Comparison of ENCODE assay signal across 20 cellular contexts in the genomic region with DNA sequence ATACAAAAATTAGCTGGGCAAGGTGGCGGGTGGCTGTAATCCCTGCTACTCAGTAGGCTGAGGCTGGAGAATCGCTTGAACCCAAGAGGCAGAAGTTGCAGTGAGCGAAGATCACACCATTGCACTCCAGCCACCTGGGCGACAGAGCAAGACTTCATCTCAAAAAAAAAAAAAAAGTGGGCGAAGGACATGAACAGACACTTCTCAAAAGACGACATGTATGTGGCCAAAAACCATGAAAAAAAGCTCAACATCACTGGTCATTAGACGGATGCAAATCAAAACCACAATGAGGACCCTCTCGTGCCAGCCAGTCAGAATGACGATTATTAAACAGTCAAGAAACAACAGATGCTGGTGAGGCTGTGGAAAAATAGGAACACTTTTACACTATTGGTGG.
"Had no signal": no experiment of that assay in that cellular context is flagged by ENCODE, and none has a peak within 500 bp of the region (broad histone marks: within the 10 kb centered on the region; RNA-seq: fewer than 3 reads in every experiment).

No MANE protein-coding gene starts in this region.

- H3K27me3 Mint-ChIP-seq: effector memory CD8-positive, alpha-beta T cell had no signal

- H3K27ac Mint-ChIP-seq: dendritic cell treated with granulocyte-macrophage colony-stimulating factor and Interleukin-4, amounts not matched to agents 40 ng/mL and 50 ng/mL, for 4 days; effector memory CD8-positive, alpha-beta T cell; endodermal cell had no signal

- DNase-seq: colonic mucosa; cortex of kidney; dermis blood vessel endothelial cell; dorsolateral prefrontal cortex; effector CD4-positive, alpha-beta T cell; effector CD8-positive, alpha-beta T cell; effector memory CD4-positive, alpha-beta T cell; effector memory CD8-positive, alpha-beta T cell; endodermal cell; erythroblast; esophagus squamous epithelium; foreskin fibroblast; foreskin keratinocyte; foreskin melanocyte; gastrocnemius medialis; glutamatergic neuron; head of caudate nucleus; heart left ventricle; heart right ventricle had no signal

- H3K4me3 Mint-ChIP-seq: dendritic cell treated with granulocyte-macrophage colony-stimulating factor and Interleukin-4, amounts not matched to agents 40 ng/mL and 50 ng/mL, for 4 days; effector memory CD8-positive, alpha-beta T cell; endodermal cell had no signal

- H3K9me3 Mint-ChIP-seq: dendritic cell treated with granulocyte-macrophage colony-stimulating factor and Interleukin-4, amounts not matched to agents 40 ng/mL and 50 ng/mL, for 4 days; effector memory CD8-positive, alpha-beta T cell had no signal
